29 cellular contexts compared by ENCODE assay signal in genomic region chr5:87784869-87785268, GRCh38.
"Had no signal": no experiment of that assay in that cellular context is flagged by ENCODE, and none has a peak within 500 bp of the region (broad histone marks: within the 10 kb centered on the region; RNA-seq: fewer than 3 reads in every experiment).

No MANE protein-coding gene starts in this region.

- DNase-seq: effector CD8-positive, alpha-beta T cell; endodermal cell; foreskin fibroblast; gastrocnemius medialis; head of caudate nucleus; kidney; natural killer cell; stimulated activated CD4-positive, alpha-beta T cell treated with anti-CD3 and anti-CD28 coated beads, Interleukin-12 subunit alpha, Interleukin-12 subunit beta, amount 100 ng/mL, for 4 hours; stimulated activated CD4-positive, alpha-beta T cell treated with anti-CD3 and anti-CD28 coated beads, Interleukin-1b, Interleukin-23, amount 100 ng/mL, for 48 hours; stimulated activated CD4-positive, alpha-beta T cell treated with anti-CD3 and anti-CD28 coated beads, Interleukin-4, amount 100 ng/mL, for 1 hour; stimulated activated CD8-positive, alpha-beta memory T cell treated with anti-CD3 and anti-CD28 coated beads, Interleukin-4, amount 100 ng/mL, for 48 hours; stimulated activated naive CD4-positive, alpha-beta T cell; stimulated activated naive CD8-positive, alpha-beta T cell treated with anti-CD3 and anti-CD28 coated beads, Interleukin-15, amount 100 ng/mL, for 72 hours; transverse colon; upper lobe of right lung; uterus had no signal

- H3K9me3 Mint-ChIP-seq: endodermal cell; memory B cell; natural killer cell; neural progenitor cell; stimulated activated naive CD8-positive, alpha-beta T cell treated with anti-CD3 and anti-CD28 coated beads, Interleukin-15, amount 100 ng/mL, for 72 hours had no signal

- H3K27me3 ChIP-seq: right atrium auricular region had no signal

- H3K36me3 ChIP-seq: gastrocnemius medialis, neural progenitor cell, prostate gland, right atrium auricular region, thoracic aorta, transverse colon, upper lobe of right lung, uterus had no signal

- H3K36me3 Mint-ChIP-seq: memory B cell, natural killer cell, neural progenitor cell had no signal

- H3K4me3 ChIP-seq: gastrocnemius medialis, lung, neural progenitor cell, prostate gland, right atrium auricular region, smooth muscle cell, thoracic aorta, transverse colon, upper lobe of right lung, uterus had no signal

- FAIRE-seq: colon, kidney had no signal

- H3K79me2 ChIP-seq: parathyroid adenoma had no signal

- H3K4me1 ChIP-seq: gastrocnemius medialis, parathyroid adenoma, prostate gland, right atrium auricular region, upper lobe of right lung, uterus had no signal

- H3K4me2 ChIP-seq: neural progenitor cell, smooth muscle cell had no signal

- H3K9me3 ChIP-seq: gastrocnemius medialis, prostate gland, right atrium auricular region, thoracic aorta, transverse colon, upper lobe of right lung, uterus had no signal

- H2AFZ ChIP-seq: neural progenitor cell, parathyroid adenoma had no signal

- H3K27ac Mint-ChIP-seq: endodermal cell; memory B cell; natural killer cell; neural progenitor cell; stimulated activated naive CD8-positive, alpha-beta T cell treated with anti-CD3 and anti-CD28 coated beads, Interleukin-15, amount 100 ng/mL, for 72 hours had no signal

- H3K4me3 Mint-ChIP-seq: endodermal cell; memory B cell; natural killer cell; neural progenitor cell; stimulated activated naive CD8-positive, alpha-beta T cell treated with anti-CD3 and anti-CD28 coated beads, Interleukin-15, amount 100 ng/mL, for 72 hours had no signal

- H3K9ac ChIP-seq: neural progenitor cell, parathyroid adenoma had no signal

- ATAC-seq: esophagus mucosa; gastrocnemius medialis; left lobe of liver; natural killer cell; sciatic nerve; stimulated activated naive CD8-positive, alpha-beta T cell treated with anti-CD3 and anti-CD28 coated beads, Interleukin-15, amount 100 ng/mL, for 72 hours; upper lobe of right lung had no signal

- H3K27ac ChIP-seq: epithelial cell of prostate, gastrocnemius medialis, neural progenitor cell, parathyroid adenoma, prostate gland, right atrium auricular region, thoracic aorta, transverse colon, upper lobe of right lung, uterus had no signal

- H3K4me1 Mint-ChIP-seq: memory B cell; natural killer cell; stimulated activated naive CD8-positive, alpha-beta T cell treated with anti-CD3 and anti-CD28 coated beads, Interleukin-15, amount 100 ng/mL, for 72 hours had no signal
